ENCODE assay signal across 28 cellular contexts in genomic region chr11:96538104-96538503, GRCh38.
DNase-seq lines count a peak whose midpoint lies in the region; ATAC-seq and TF ChIP-seq lines count a peak whose summit lies in the region.
"Had no signal": no experiment of that assay in that cellular context is flagged by ENCODE, and none has a peak within 500 bp of the region (broad histone marks: within the 10 kb centered on the region; RNA-seq: fewer than 3 reads in every experiment).

No MANE protein-coding gene starts in this region.

- no peaks in the 10 kb centered on the region for H3K36me3 ChIP-seq in left ventricle myocardium inferior
- H3K36me3 ChIP-seq: upper lobe of right lung had no signal

- DNase-seq in GM12865 (ENCODE audit: low read depth) (peak; percentile 39), left ventricle myocardium inferior (no peak), omental fat pad (ENCODE audit: low spot score) (no peak), anterior cingulate cortex (lab: John Stamatoyannopoulos, UW) (no peak), NCI-H69 (lab: John Stamatoyannopoulos, UW) (no peak)
- DNase-seq: 8988T; activated CD8-positive, alpha-beta memory T cell treated with anti-CD3 and anti-CD28 coated beads, Interleukin-2, amount 50 U/mL, for 48 hours; activated effector memory CD4-positive, alpha-beta T cell treated with Interleukin-2 at 50 U/mL for 16 hours; AML-193; CD8-positive, alpha-beta memory T cell; DMS53; GF-D8; GOT3; hypothalamus; KG1; left ventricle myocardium superior; MV-4-11; NCI-H2171; NCI-H526; nephron progenitor cell; SK-N-SH; upper lobe of right lung had no signal

- H3K27ac ChIP-seq in left ventricle myocardium inferior (replicated peaks): no peak overlapping the region
- H3K27ac ChIP-seq: epithelial cell of prostate, foreskin keratinocyte, RWPE1, upper lobe of right lung had no signal

- TF ChIP-seq CTCF in GM12865 (IDR thresholded peaks at IDR 0.05; ENCODE audit: insufficient read depth, low read depth, low read length, missing control alignments): no peak
- TF ChIP-seq CTCF in left ventricle myocardium inferior (IDR thresholded peaks at IDR 0.05; ENCODE audit: borderline replicate concordance): no peak
- no peak for TF ChIP-seq CTCF in omental fat pad (IDR thresholded peaks at IDR 0.05)

- H3K4me3 ChIP-seq in GM12865 (ENCODE audit: low read depth, low read length) (no peak overlapping the region), left ventricle myocardium inferior (no peak overlapping the region)
- H3K4me3 ChIP-seq: upper lobe of right lung had no signal

- H3K9me3 ChIP-seq in left ventricle myocardium inferior (replicated peaks): peaks cover 4% of the 10 kb centered on the region
- H3K9me3 ChIP-seq: SK-N-SH, upper lobe of right lung had no signal

- ATAC-seq in GM19395 (IDR thresholded peaks at IDR 0.05; ENCODE audit: unreplicated experiment): peak; percentile 72
- peak; percentile 60 for ATAC-seq in HG02678 (IDR thresholded peaks at IDR 0.05; ENCODE audit: unreplicated experiment)
- peak; percentile 57 for ATAC-seq in HG03354 (IDR thresholded peaks at IDR 0.05; ENCODE audit: poor library complexity, severe bottlenecking, unreplicated experiment)
- ATAC-seq in omental fat pad (ENCODE audit: low FRiP score): no peak
- ATAC-seq: left ventricle myocardium superior, upper lobe of right lung had no signal

- H3K27me3 ChIP-seq in left ventricle myocardium inferior (ENCODE audit: low read depth): no peaks in the 10 kb centered on the region
- H3K27me3 ChIP-seq: upper lobe of right lung had no signal

- H3K4me1 ChIP-seq in left ventricle myocardium inferior: no peaks in the 10 kb centered on the region
- H3K4me1 ChIP-seq: foreskin keratinocyte, upper lobe of right lung had no signal

- intact Hi-C loops in left ventricle myocardium inferior (cut with micrococcal nuclease): no loop called here
